In genomic region chr1:185373813-185374524, GRCh38 we compare ENCODE assay signal across 9 cellular contexts. TPM values are rescaled to one million over a fixed set of nuclear protein-coding genes. Genes with fewer than 3 reads are reported as not detected.
DNase-seq lines count a peak whose midpoint lies in the region; ATAC-seq and TF ChIP-seq lines count a peak whose summit lies in the region.
"Had no signal": no experiment of that assay in that cellular context is flagged by ENCODE, and none has a peak within 500 bp of the region (broad histone marks: within the 10 kb centered on the region; RNA-seq: fewer than 3 reads in every experiment).

No MANE protein-coding gene starts in this region.

- H3K27me3 Mint-ChIP-seq in activated naive CD8-positive, alpha-beta T cell = no peaks in the 10 kb centered on the region
- no peaks in the 10 kb centered on the region for H3K27me3 Mint-ChIP-seq in activated naive CD8-positive, alpha-beta T cell treated with anti-CD3 and anti-CD28 coated beads for 36 hours
- H3K27me3 Mint-ChIP-seq in activated CD4-positive, alpha-beta memory T cell treated with anti-CD3 and anti-CD28 coated beads for 36 hours = no peaks in the 10 kb centered on the region

- H3K4me1 Mint-ChIP-seq in activated naive CD8-positive, alpha-beta T cell (ENCODE audit: low read depth) = peaks cover 10% of the 10 kb centered on the region
- H3K4me1 Mint-ChIP-seq in activated naive CD8-positive, alpha-beta T cell treated with anti-CD3 and anti-CD28 coated beads for 36 hours = peaks cover 6% of the 10 kb centered on the region
- H3K4me1 Mint-ChIP-seq in activated CD4-positive, alpha-beta memory T cell treated with anti-CD3 and anti-CD28 coated beads for 36 hours (ENCODE audit: low read depth) = peaks cover 12% of the 10 kb centered on the region

- no peaks in the 10 kb centered on the region for H3K36me3 Mint-ChIP-seq in activated naive CD8-positive, alpha-beta T cell
- H3K36me3 Mint-ChIP-seq in activated naive CD8-positive, alpha-beta T cell treated with anti-CD3 and anti-CD28 coated beads for 36 hours = no peaks in the 10 kb centered on the region
- H3K36me3 Mint-ChIP-seq in activated CD4-positive, alpha-beta memory T cell treated with anti-CD3 and anti-CD28 coated beads for 36 hours = no peaks in the 10 kb centered on the region

- POLR2A ChIA-PET in activated CD4-positive, alpha-beta memory T cell treated with anti-CD3 and anti-CD28 coated beads for 36 hours (lab: Charles Lee) = no interaction called here

- H3K9me3 Mint-ChIP-seq in activated naive CD8-positive, alpha-beta T cell (ENCODE audit: low read depth) = no peaks in the 10 kb centered on the region
- no peaks in the 10 kb centered on the region for H3K9me3 Mint-ChIP-seq in activated naive CD8-positive, alpha-beta T cell treated with anti-CD3 and anti-CD28 coated beads for 36 hours
- no peaks in the 10 kb centered on the region for H3K9me3 Mint-ChIP-seq in activated CD4-positive, alpha-beta memory T cell treated with anti-CD3 and anti-CD28 coated beads for 36 hours

- CTCF ChIA-PET in activated CD4-positive, alpha-beta memory T cell treated with anti-CD3 and anti-CD28 coated beads for 36 hours (lab: Charles Lee) = no interaction called here

- H3K27ac ChIP-seq in upper lobe of right lung = peak overlapping the region; percentile 33

- no peak for TF ChIP-seq CTCF in upper lobe of right lung (IDR thresholded peaks at IDR 0.05)

- no peak overlapping the region for H3K4me3 ChIP-seq in upper lobe of right lung
- H3K4me3 ChIP-seq in H7 (ENCODE audit: insufficient read depth, low read depth, low read length) = no peak overlapping the region

- H3K27ac Mint-ChIP-seq in activated naive CD8-positive, alpha-beta T cell = peak overlapping the region; percentile 38
- no peak overlapping the region for H3K27ac Mint-ChIP-seq in activated naive CD8-positive, alpha-beta T cell treated with anti-CD3 and anti-CD28 coated beads for 36 hours
- peak overlapping the region; percentile 10 for H3K27ac Mint-ChIP-seq in activated CD4-positive, alpha-beta memory T cell treated with anti-CD3 and anti-CD28 coated beads for 36 hours

- ATAC-seq in left ventricle myocardium superior (peak; percentile 44), upper lobe of right lung (peak; percentile 83), GM18873 (IDR thresholded peaks at IDR 0.05; ENCODE audit: low FRiP score, unreplicated experiment) (no peak)

- H3K4me3 Mint-ChIP-seq in activated naive CD8-positive, alpha-beta T cell = no peak overlapping the region
- no peak overlapping the region for H3K4me3 Mint-ChIP-seq in activated naive CD8-positive, alpha-beta T cell treated with anti-CD3 and anti-CD28 coated beads for 36 hours
- H3K4me3 Mint-ChIP-seq in activated CD4-positive, alpha-beta memory T cell treated with anti-CD3 and anti-CD28 coated beads for 36 hours = no peak overlapping the region

- no peaks in the 10 kb centered on the region for H3K36me3 ChIP-seq in upper lobe of right lung
- no peaks in the 10 kb centered on the region for H3K36me3 ChIP-seq in H7 (replicated peaks; ENCODE audit: control insufficient read depth, insufficient read depth, low read length)

- no peaks in the 10 kb centered on the region for H3K9me3 ChIP-seq in upper lobe of right lung

- H3K27me3 ChIP-seq in upper lobe of right lung = no peaks in the 10 kb centered on the region
- H3K27me3 ChIP-seq in H7 (ENCODE audit: control insufficient read depth, insufficient read depth, low read length) = no peaks in the 10 kb centered on the region

- DNase-seq in activated naive CD8-positive, alpha-beta T cell treated with anti-CD3 and anti-CD28 coated beads for 36 hours = no peak
- DNase-seq in activated CD4-positive, alpha-beta memory T cell treated with anti-CD3 and anti-CD28 coated beads for 36 hours = peak; percentile 13
- DNase-seq in left ventricle myocardium superior (no peak), upper lobe of right lung (no peak), H7 (no peak)
- no peak for DNase-seq in stimulated activated naive CD4-positive, alpha-beta T cell (lab: John Stamatoyannopoulos, UW)
- DNase-seq: activated gamma-delta T cell had no signal

- intact Hi-C loops in activated CD4-positive, alpha-beta memory T cell treated with anti-CD3 and anti-CD28 coated beads for 36 hours (cut with micrococcal nuclease) = no loop called here
- intact Hi-C loops in left ventricle myocardium superior (cut with micrococcal nuclease) = no loop called here
- intact Hi-C loops in upper lobe of right lung (cut with DNase I) = no loop called here

- H3K4me1 ChIP-seq in upper lobe of right lung = no peaks in the 10 kb centered on the region

RNA-seq across cellular contexts. Expression of gene IVNS1ABP, which starts 56.9 kb away (rescaled TPM):
- 100 to 1,000 TPM; 137 to 139 TPM for total RNA-seq in activated naive CD8-positive, alpha-beta T cell treated with anti-CD3 and anti-CD28 coated beads for 36 hours
- total RNA-seq in activated CD4-positive, alpha-beta memory T cell treated with anti-CD3 and anti-CD28 coated beads for 36 hours = 100 to 1,000 TPM; 133 to 134 TPM
- total RNA-seq in left ventricle myocardium superior (80.3 TPM), upper lobe of right lung (88.6 TPM)
- total RNA-seq in H7 (2014; rRNA removed; shearing (Covaris generic)) = 208 and 240 TPM in 2 replicates
